27 cellular contexts compared by ENCODE assay signal in genomic region chr5:172421-172820, GRCh38. TPM values are rescaled to one million over a fixed set of nuclear protein-coding genes. Genes with fewer than 3 reads are reported as not detected.
"Had no signal": no experiment of that assay in that cellular context is flagged by ENCODE, and none has a peak within 500 bp of the region (broad histone marks: within the 10 kb centered on the region; RNA-seq: fewer than 3 reads in every experiment).

No MANE protein-coding gene starts in this region.

- H3K9me3 Mint-ChIP-seq: activated naive CD4-positive, alpha-beta T cell treated with anti-CD3 and anti-CD28 coated beads, Interleukin-2, amount 50 U/mL, for 24 hours; activated T-cell treated with anti-CD3 and anti-CD28 coated beads, Interleukin-2, amount 50 U/mL, for 72 hours; activated T-helper 2 cell treated with anti-CD3 and anti-CD28 coated beads, Interferon-gamma antibody, Interleukin-2, Interleukin-4, amounts not matched to agents 10 μg/mL and 5 μg/mL and 100 μg/mL, durations not matched to agents 14 hours and 24 hours and 36 hours had no signal

- H3K27ac Mint-ChIP-seq: activated naive CD4-positive, alpha-beta T cell treated with anti-CD3 and anti-CD28 coated beads, Interleukin-2, amount 50 U/mL, for 24 hours; activated T-cell treated with anti-CD3 and anti-CD28 coated beads, Interleukin-2, amount 50 U/mL, for 72 hours; activated T-helper 2 cell treated with anti-CD3 and anti-CD28 coated beads, Interferon-gamma antibody, Interleukin-2, Interleukin-4, amounts not matched to agents 10 μg/mL and 5 μg/mL and 100 μg/mL, durations not matched to agents 14 hours and 24 hours and 36 hours had no signal

- DNase-seq: activated CD4-positive, alpha-beta T cell treated with anti-CD3 and anti-CD28 coated beads for 48 hours; activated CD4-positive, alpha-beta T cell treated with anti-CD3 and anti-CD28 coated beads, Interleukin-2, amount 50 U/mL, for 4 hours; activated CD8-positive, alpha-beta memory T cell treated with anti-CD3 and anti-CD28 coated beads for 24 hours; activated naive CD4-positive, alpha-beta T cell; activated T-cell treated with anti-CD3 and anti-CD28 coated beads, Interleukin-2, amount 50 U/mL, for 72 hours; MG63; MV-4-11; NCI-H1092 treated with DMSO at 0.1 percent for 48 hours; NCI-H1417 treated with DMSO at 0.1 percent for 48 hours; NCI-H1694; NCI-H2029; NCI-H2107; NCI-H345; NCI-H510A; NCI-H526 treated with DMSO at 0.1 percent for 48 hours; NCI-H82; Right ventricle myocardium superior; SJCRH30; SK-N-SH; T-helper 1 cell had no signal

- H3K36me3 Mint-ChIP-seq: activated naive CD4-positive, alpha-beta T cell treated with anti-CD3 and anti-CD28 coated beads, Interleukin-2, amount 50 U/mL, for 24 hours had no signal

- H3K4me1 Mint-ChIP-seq: activated naive CD4-positive, alpha-beta T cell treated with anti-CD3 and anti-CD28 coated beads, Interleukin-2, amount 50 U/mL, for 24 hours had no signal

- H3K4me3 ChIP-seq: MG63, SJCRH30 had no signal

- H3K36me3 ChIP-seq: MG63, SJCRH30 had no signal

- H3K9me3 ChIP-seq: MG63, SJCRH30, SK-N-SH had no signal

- H3K27me3 Mint-ChIP-seq: activated naive CD4-positive, alpha-beta T cell treated with anti-CD3 and anti-CD28 coated beads, Interleukin-2, amount 50 U/mL, for 24 hours had no signal

- H3K27ac ChIP-seq: SJCRH30, VCaP had no signal

- ATAC-seq: activated T-cell treated with anti-CD3 and anti-CD28 coated beads, Interleukin-2, amount 50 U/mL, for 72 hours had no signal

- H3K27me3 ChIP-seq: MG63, SJCRH30 had no signal

- H3K4me3 Mint-ChIP-seq: activated naive CD4-positive, alpha-beta T cell treated with anti-CD3 and anti-CD28 coated beads, Interleukin-2, amount 50 U/mL, for 24 hours; activated T-cell treated with anti-CD3 and anti-CD28 coated beads, Interleukin-2, amount 50 U/mL, for 72 hours had no signal

RNA-seq across cellular contexts. Expression of gene LRRC14B, which starts 18.9 kb away (rescaled TPM):
- total RNA-seq: activated T-cell treated with anti-CD3 and anti-CD28 coated beads, Interleukin-2, amount 50 U/mL, for 72 hours; activated T-helper 2 cell treated with anti-CD3 and anti-CD28 coated beads, Interferon-gamma antibody, Interleukin-2, Interleukin-4, amounts not matched to agents 10 μg/mL and 5 μg/mL and 100 μg/mL, durations not matched to agents 14 hours and 24 hours and 36 hours; aorta; bronchial epithelial cell; RPMI7951; SJCRH30; T-helper 2 cell treated with Interferon-gamma antibody and Interleukin-4, amounts not matched to agents 100 ng/mL and 5 ng/mL, for 36 hours had no signal
- polyA plus RNA-seq: aorta, SK-N-SH had no signal
